In the genomic region with DNA sequence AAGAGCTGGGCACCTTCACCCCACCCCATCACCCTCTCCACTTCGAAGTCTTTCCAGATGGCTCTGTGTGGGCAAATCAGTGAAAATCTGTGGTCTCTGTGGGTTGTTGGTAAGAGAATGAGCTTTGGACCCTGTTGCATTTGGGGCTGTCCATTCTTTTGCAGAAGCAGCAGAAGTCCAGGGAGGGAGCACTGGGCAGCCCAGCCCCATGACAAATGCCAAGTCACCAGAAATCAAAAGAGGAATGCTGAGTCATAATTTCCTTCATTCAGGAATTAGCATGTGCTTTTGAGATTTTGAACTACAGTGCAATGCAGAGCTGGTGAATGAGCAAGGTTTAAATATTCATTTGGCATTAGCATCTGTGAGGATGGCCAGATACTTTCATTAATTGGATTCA, we compare ENCODE assay signal across 1 cellular context.
TF ChIP-seq lines count a peak whose summit lies in the region.

No MANE protein-coding gene starts in this region.

TF ChIP-seq in K562, 482 proteins besides CTCF, POLR2A, EP300 and RAD21 (continued from another document):
- TF ChIP-seq, protein P1, sequence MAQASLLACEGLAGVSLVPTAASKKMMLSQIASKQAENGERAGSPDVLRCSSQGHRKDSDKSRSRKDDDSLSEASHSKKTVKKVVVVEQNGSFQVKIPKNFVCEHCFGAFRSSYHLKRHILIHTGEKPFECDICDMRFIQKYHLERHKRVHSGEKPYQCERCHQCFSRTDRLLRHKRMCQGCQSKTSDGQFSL (CRISPR knock-in tag; IDR thresholded peaks at IDR 0.05): no peak
- TF ChIP-seq, protein P1 (tag; IDR thresholded peaks at IDR 0.05): no peak
- TF ChIP-seq SIRT6 (IDR thresholded peaks at IDR 0.05; ENCODE audit: low read depth, low read length) (no peak), ZNF431 (CRISPR knock-in tag; IDR thresholded peaks at IDR 0.05) (no peak), MAFF (IDR thresholded peaks at IDR 0.05; ENCODE audit: low read length) (peak; percentile 64), BMI1 (IDR thresholded peaks at IDR 0.05; ENCODE audit: low read length) (no peak), NCOA4 (IDR thresholded peaks at IDR 0.05; ENCODE audit: partially characterized antibody) (no peak), ARNT (IDR thresholded peaks at IDR 0.05) (no peak)
- TF ChIP-seq, protein P2, sequence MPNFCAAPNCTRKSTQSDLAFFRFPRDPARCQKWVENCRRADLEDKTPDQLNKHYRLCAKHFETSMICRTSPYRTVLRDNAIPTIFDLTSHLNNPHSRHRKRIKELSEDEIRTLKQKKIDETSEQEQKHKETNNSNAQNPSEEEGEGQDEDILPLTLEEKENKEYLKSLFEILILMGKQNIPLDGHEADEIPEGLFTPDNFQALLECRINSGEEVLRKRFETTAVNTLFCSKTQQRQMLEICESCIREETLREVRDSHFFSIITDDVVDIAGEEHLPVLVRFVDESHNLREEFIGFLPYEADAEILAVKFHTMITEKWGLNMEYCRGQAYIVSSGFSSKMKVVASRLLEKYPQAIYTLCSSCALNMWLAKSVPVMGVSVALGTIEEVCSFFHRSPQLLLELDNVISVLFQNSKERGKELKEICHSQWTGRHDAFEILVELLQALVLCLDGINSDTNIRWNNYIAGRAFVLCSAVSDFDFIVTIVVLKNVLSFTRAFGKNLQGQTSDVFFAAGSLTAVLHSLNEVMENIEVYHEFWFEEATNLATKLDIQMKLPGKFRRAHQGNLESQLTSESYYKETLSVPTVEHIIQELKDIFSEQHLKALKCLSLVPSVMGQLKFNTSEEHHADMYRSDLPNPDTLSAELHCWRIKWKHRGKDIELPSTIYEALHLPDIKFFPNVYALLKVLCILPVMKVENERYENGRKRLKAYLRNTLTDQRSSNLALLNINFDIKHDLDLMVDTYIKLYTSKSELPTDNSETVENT (CRISPR knock-in tag; IDR thresholded peaks at IDR 0.05): no peak
- TF ChIP-seq, protein P3, sequence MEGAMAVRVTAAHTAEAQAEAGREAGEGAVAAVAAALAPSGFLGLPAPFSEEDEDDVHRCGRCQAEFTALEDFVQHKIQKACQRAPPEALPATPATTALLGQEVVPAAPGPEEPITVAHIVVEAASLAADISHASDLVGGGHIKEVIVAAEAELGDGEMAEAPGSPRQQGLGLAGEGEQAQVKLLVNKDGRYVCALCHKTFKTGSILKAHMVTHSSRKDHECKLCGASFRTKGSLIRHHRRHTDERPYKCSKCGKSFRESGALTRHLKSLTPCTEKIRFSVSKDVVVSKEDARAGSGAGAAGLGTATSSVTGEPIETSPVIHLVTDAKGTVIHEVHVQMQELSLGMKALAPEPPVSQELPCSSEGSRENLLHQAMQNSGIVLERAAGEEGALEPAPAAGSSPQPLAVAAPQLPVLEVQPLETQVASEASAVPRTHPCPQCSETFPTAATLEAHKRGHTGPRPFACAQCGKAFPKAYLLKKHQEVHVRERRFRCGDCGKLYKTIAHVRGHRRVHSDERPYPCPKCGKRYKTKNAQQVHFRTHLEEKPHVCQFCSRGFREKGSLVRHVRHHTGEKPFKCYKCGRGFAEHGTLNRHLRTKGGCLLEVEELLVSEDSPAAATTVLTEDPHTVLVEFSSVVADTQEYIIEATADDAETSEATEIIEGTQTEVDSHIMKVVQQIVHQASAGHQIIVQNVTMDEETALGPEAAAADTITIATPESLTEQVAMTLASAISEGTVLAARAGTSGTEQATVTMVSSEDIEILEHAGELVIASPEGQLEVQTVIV (CRISPR knock-in tag; IDR thresholded peaks at IDR 0.05; ENCODE audit: borderline replicate concordance): no peak
